ENCODE assay signal across 19 cellular contexts in genomic region chr15:48888209-48888608, GRCh38. TPM values are rescaled to one million over a fixed set of nuclear protein-coding genes. Genes with fewer than 3 reads are reported as not detected.
DNase-seq lines count a peak whose midpoint lies in the region; ATAC-seq and TF ChIP-seq lines count a peak whose summit lies in the region.
"Had no signal": no experiment of that assay in that cellular context is flagged by ENCODE, and none has a peak within 500 bp of the region (broad histone marks: within the 10 kb centered on the region; RNA-seq: fewer than 3 reads in every experiment).

No MANE protein-coding gene starts in this region.

- H3K9me3 ChIP-seq in IMR-90 (ENCODE audit: control insufficient read depth, insufficient read depth, low read length), result no peaks in the 10 kb centered on the region
- H3K9me3 ChIP-seq: sigmoid colon had no signal

- H2AK5ac ChIP-seq in IMR-90 (ENCODE audit: low read depth, low read length), result peak overlapping the region; percentile 86

- no TSS peak for BruUV-seq in IMR-90 (replicated peaks; lab: Mats Ljungman, UMichigan)

- H3K27ac Mint-ChIP-seq in osteocyte (ENCODE audit: unreplicated experiment), result peak overlapping the region; percentile 8
- H3K27ac Mint-ChIP-seq: brain; CD8-positive, alpha-beta T cell; dendritic cell treated with granulocyte-macrophage colony-stimulating factor and Interleukin-4, amounts not matched to agents 40 ng/mL and 50 ng/mL, for 4 days had no signal

- H4K8ac ChIP-seq in IMR-90 (ENCODE audit: low read depth in 2 of 2, low read length in 2 of 2), result peak overlapping the region; percentile 52 to 82; a peak in 3 of 4 replicates

- POLR2A ChIA-PET in IMR-90 (lab: Charles Lee; ENCODE audit: unreplicated experiment), result no interaction called here

- H3K4me3 Mint-ChIP-seq in osteocyte (ENCODE audit: unreplicated experiment), result no peak overlapping the region
- H3K4me3 Mint-ChIP-seq: brain; CD8-positive, alpha-beta T cell; dendritic cell treated with granulocyte-macrophage colony-stimulating factor and Interleukin-4, amounts not matched to agents 40 ng/mL and 50 ng/mL, for 4 days had no signal

- H3K36me3 ChIP-seq in IMR-90 (ENCODE audit: control insufficient read depth, insufficient read depth, low read length), result no peaks in the 10 kb centered on the region
- H3K36me3 ChIP-seq: sigmoid colon had no signal

- H4K5ac ChIP-seq in IMR-90 (ENCODE audit: low read depth, low read length), result peak overlapping the region; percentile 57; the same call in 1 of the 2 replicates

- H3K23ac ChIP-seq in IMR-90 (ENCODE audit: low read depth, low read length), result peak overlapping the region; percentile 52; the same call in 1 of the 2 replicates

- CTCF ChIA-PET in IMR-90 (lab: Yijun Ruan, JAX), result no interaction called here

- H2BK5ac ChIP-seq in IMR-90 (ENCODE audit: low read depth, low read length, poor library complexity, severe bottlenecking), result peak overlapping the region; percentile 92

- no peak overlapping the region for H2AK9ac ChIP-seq in IMR-90 (replicated peaks; ENCODE audit: low read depth, low read length, poor library complexity)

- H3K4me1 Mint-ChIP-seq in osteocyte (ENCODE audit: unreplicated experiment), result peaks cover 47% of the 10 kb centered on the region

- peak; percentile 45 for ATAC-seq in GM18511 (IDR thresholded peaks at IDR 0.05; ENCODE audit: unreplicated experiment)
- ATAC-seq in IMR-90 (ENCODE audit: low read depth), result no peak
- no peak for ATAC-seq in GM19351 (IDR thresholded peaks at IDR 0.05; ENCODE audit: unreplicated experiment)
- ATAC-seq: CD8-positive, alpha-beta T cell had no signal

- WGBS in IMR-90 (ENCODE audit: extremely low coverage in 2 of 2, insufficient read length in 1 of 2), 2 experiments, result no CpG with 5 or more reads among the region's 4 CpGs

- peaks cover 7 to 16% of the 10 kb centered on the region in 2 experiments; a peak in 3 of 4 replicates for H3K79me1 ChIP-seq in IMR-90 (ENCODE audit: low read depth in 1 of 2, low read length in 2 of 2)

- TF ChIP-seq RAD21 in IMR-90 (IDR thresholded peaks at IDR 0.05; ENCODE audit: low read length), result no peak

- TF ChIP-seq CTCF in IMR-90 (conservative IDR thresholded peaks at IDR 0.05; ENCODE audit: low read depth, low read length), result no peak
- no peak for TF ChIP-seq CTCF in osteocyte (IDR thresholded peaks at IDR 0.05)

- no peak overlapping the region for H3K56ac ChIP-seq in IMR-90 (ENCODE audit: extremely low read depth, insufficient read depth, low read length)

- H3K4me3 ChIP-seq in IMR-90 (ENCODE audit: insufficient read depth, low read depth, low read length), result no peak overlapping the region
- H3K4me3 ChIP-seq: sigmoid colon had no signal

- peak overlapping the region; percentile 86; the same call in 2 of the 3 replicates for H2BK15ac ChIP-seq in IMR-90 (ENCODE audit: low read depth, low read length)

- H3K36me3 Mint-ChIP-seq in osteocyte (ENCODE audit: unreplicated experiment), result no peaks in the 10 kb centered on the region
- H3K36me3 Mint-ChIP-seq: brain; CD8-positive, alpha-beta T cell had no signal

- no peak overlapping the region for H3K27ac ChIP-seq in IMR-90 (ENCODE audit: insufficient read depth, low read length)
- H3K27ac ChIP-seq: epithelial cell of prostate had no signal

- H3K9me1 ChIP-seq in IMR-90 (ENCODE audit: insufficient read depth, low read length), result peaks cover 4% of the 10 kb centered on the region

- H3K27me3 ChIP-seq in IMR-90 (ENCODE audit: control insufficient read depth, insufficient read depth, low read length), result no peaks in the 10 kb centered on the region
- H3K27me3 ChIP-seq: sigmoid colon had no signal

- DNase-seq in activated CD8-positive, alpha-beta memory T cell treated with anti-CD3 and anti-CD28 coated beads for 48 hours (ENCODE audit: low read depth in 2 of 3, low spot score in 2 of 3), result peak in 2 of 3 experiments; percentile 9 to 27
- no peak for DNase-seq in activated CD8-positive, alpha-beta memory T cell treated with anti-CD3 and anti-CD28 coated beads for 24 hours
- DNase-seq in IMR-90 (no peak), osteocyte (ENCODE audit: extremely low spot score, unreplicated experiment) (no peak), hepatic stellate cell (ENCODE audit: low spot score) (no peak), DMS53 (lab: John Stamatoyannopoulos, UW) (no peak)
- DNase-seq: CD8-positive, alpha-beta T cell; Kasumi-1; left ventricle myocardium superior; NCI-H1105 treated with DMSO at 0.1 percent for 48 hours; NCI-H2171 treated with DMSO at 0.1 percent for 48 hours; RPMI8226; sigmoid colon; SW 1271 had no signal

- H3K27me3 Mint-ChIP-seq in osteocyte (ENCODE audit: unreplicated experiment), result no peaks in the 10 kb centered on the region

- H3K4me2 ChIP-seq in IMR-90 (ENCODE audit: low read depth, low read length), result no peak overlapping the region

- peak overlapping the region; percentile 77 for H4K91ac ChIP-seq in IMR-90 (ENCODE audit: insufficient read depth, low read depth, low read length)

- H2BK120ac ChIP-seq in IMR-90 (ENCODE audit: low read depth, low read length), result peak overlapping the region; percentile 93

- no peak for TF ChIP-seq POLR2A in IMR-90 (IDR thresholded peaks at IDR 0.05; ENCODE audit: low read depth, low read length)

- peak overlapping the region; percentile 86 for H3K4ac ChIP-seq in IMR-90 (ENCODE audit: low read depth, low read length)

- no peak overlapping the region for H2AFZ ChIP-seq in IMR-90 (replicated peaks; ENCODE audit: low read length, poor library complexity)

- no peak overlapping the region for H3K9ac ChIP-seq in IMR-90 (ENCODE audit: low read depth, low read length)

- H3K4me1 ChIP-seq in IMR-90 (ENCODE audit: control insufficient read depth, insufficient read depth, low read length), result peaks cover 16% of the 10 kb centered on the region

- H3K14ac ChIP-seq in IMR-90 (replicated peaks; ENCODE audit: low read depth, low read length), result peak overlapping the region; percentile 74

- H3K9me3 Mint-ChIP-seq in osteocyte (ENCODE audit: unreplicated experiment), result no peaks in the 10 kb centered on the region
- H3K9me3 Mint-ChIP-seq: brain; CD8-positive, alpha-beta T cell; dendritic cell treated with granulocyte-macrophage colony-stimulating factor and Interleukin-4, amounts not matched to agents 40 ng/mL and 50 ng/mL, for 4 days had no signal

- peak overlapping the region; percentile 74; the same call in 1 of the 2 replicates for H3K18ac ChIP-seq in IMR-90 (ENCODE audit: low read depth, low read length)

- dilution Hi-C loops in IMR-90 (cut with HindIII; ENCODE audit: low sequenced_read_pairs, unreplicated experiment), result no loop called here

- H2BK20ac ChIP-seq in IMR-90 (ENCODE audit: low read depth, low read length), result peak overlapping the region; percentile 90; the same call in 1 of the 2 replicates

- in situ Hi-C loops in IMR-90 (cut with MboI; ENCODE audit: low sequenced_read_pairs), result no loop called here

- no peaks in the 10 kb centered on the region for H4K20me1 ChIP-seq in IMR-90 (ENCODE audit: insufficient read depth, low read length)

- intact Hi-C loops in IMR-90 (cut with micrococcal nuclease), result loop anchor here (5.0 kb wide), 1 partner anchor 49 kb away; no protein-coding TSS in a partner anchor

TF ChIP-seq in IMR-90, 13 proteins besides CTCF, POLR2A, EP300 and RAD21:
- no peak for TF ChIP-seq MAFK (IDR thresholded peaks at IDR 0.05; ENCODE audit: low read depth, low read length)
- TF ChIP-seq CHD1 (IDR thresholded peaks at IDR 0.05; ENCODE audit: low read depth, low read length), result no peak
- no peak for TF ChIP-seq NFE2L2 (IDR thresholded peaks at IDR 0.05; ENCODE audit: low read depth, low read length)
- no peak for TF ChIP-seq MAZ (IDR thresholded peaks at IDR 0.05; ENCODE audit: borderline replicate concordance, low read depth, low read length)
- TF ChIP-seq BHLHE40 (IDR thresholded peaks at IDR 0.05; ENCODE audit: low read depth, low read length), result no peak
- no peak for TF ChIP-seq SMC3 (IDR thresholded peaks at IDR 0.05; ENCODE audit: low read depth, low read length)
- no peak for TF ChIP-seq RFX5 (IDR thresholded peaks at IDR 0.05; ENCODE audit: low read depth, low read length)
- TF ChIP-seq, protein P1, sequence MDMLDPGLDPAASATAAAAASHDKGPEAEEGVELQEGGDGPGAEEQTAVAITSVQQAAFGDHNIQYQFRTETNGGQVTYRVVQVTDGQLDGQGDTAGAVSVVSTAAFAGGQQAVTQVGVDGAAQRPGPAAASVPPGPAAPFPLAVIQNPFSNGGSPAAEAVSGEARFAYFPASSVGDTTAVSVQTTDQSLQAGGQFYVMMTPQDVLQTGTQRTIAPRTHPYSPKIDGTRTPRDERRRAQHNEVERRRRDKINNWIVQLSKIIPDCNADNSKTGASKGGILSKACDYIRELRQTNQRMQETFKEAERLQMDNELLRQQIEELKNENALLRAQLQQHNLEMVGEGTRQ (IDR thresholded peaks at IDR 0.05; ENCODE audit: low read depth, low read length), result no peak
- TF ChIP-seq CEBPB (IDR thresholded peaks at IDR 0.05; ENCODE audit: low read depth, low read length), result no peak
- TF ChIP-seq RCOR1 (IDR thresholded peaks at IDR 0.05; ENCODE audit: insufficient replicate concordance, low read length), result no peak
- no peak for TF ChIP-seq ELK1 (IDR thresholded peaks at IDR 0.05; ENCODE audit: borderline replicate concordance, low read depth, low read length)
- no peak for TF ChIP-seq FOS (IDR thresholded peaks at IDR 0.05; ENCODE audit: low read depth, low read length)
TF ChIP-seq in IMR-90: peak in this region for 0.

RNA-seq across cellular contexts. Expression of gene EID1, which starts 10.3 kb away (rescaled TPM):
- 147 and 308 TPM in 2 replicates for total RNA-seq in IMR-90 (2012; rRNA removed)
- polyA plus RNA-seq in IMR-90 (2012; rRNA removed), result 162 and 191 TPM in 2 replicates
- polyA plus RNA-seq in IMR-90 (2012; cell fraction: cytosol; rRNA removed), result 116 and 250 TPM in 2 replicates
- 31.4 and 62.4 TPM in 2 replicates for polyA plus RNA-seq in IMR-90 (2012; cell fraction: nucleus; rRNA removed; ENCODE audit: low replicate concordance)
- 168 and 185 TPM in 2 replicates for total RNA-seq in osteocyte

Comparison
In these comparisons a context has a peak if more than half of its experiments do, and no peak if none do; other contexts are left out.
1. DNase-seq: peak in activated CD8-positive, alpha-beta memory T cell treated with anti-CD3 and anti-CD28 coated beads for 48 hours (2 of 3); none in activated CD8-positive, alpha-beta memory T cell treated with anti-CD3 and anti-CD28 coated beads for 24 hours (single experiment), IMR-90 (single experiment), osteocyte (single experiment), hepatic stellate cell (single experiment) and DMS53 (single experiment).